Comparison of ENCODE assay signal across 28 cellular contexts in genomic region chr4:162793571-162793970, GRCh38.
"Had no signal": no experiment of that assay in that cellular context is flagged by ENCODE, and none has a peak within 500 bp of the region (broad histone marks: within the 10 kb centered on the region; RNA-seq: fewer than 3 reads in every experiment).

No MANE protein-coding gene starts in this region.

- DNase-seq: activated CD4-positive, alpha-beta memory T cell treated with anti-CD3 and anti-CD28 coated beads, Interleukin-2, amount 10 ng/mL, durations not matched to agents 7 days and 5 days; activated CD4-positive, alpha-beta T cell treated with anti-CD3 and anti-CD28 coated beads, Interleukin-2, amount 10 ng/mL, durations not matched to agents 24 days and 14 days; activated CD4-positive, CD25-positive, alpha-beta regulatory T cell treated with anti-CD3 and anti-CD28 coated beads, Interleukin-2, amount 50 U/mL, for 72 hours; activated CD8-positive, alpha-beta memory T cell treated with anti-CD3 and anti-CD28 coated beads, Interleukin-2, amount 50 U/mL, for 48 hours; activated gamma-delta T cell; activated naive CD4-positive, alpha-beta T cell treated with anti-CD3 and anti-CD28 coated beads, Interleukin-2, amount 10 ng/mL, durations not matched to agents 7 days and 5 days; activated naive CD8-positive, alpha-beta T cell treated with anti-CD3 and anti-CD28 coated beads, Interleukin-2, amount 10 ng/mL, durations not matched to agents 7 days and 5 days; activated T-cell treated with anti-CD3 and anti-CD28 coated beads, Interleukin-2, amount 50 U/mL, for 24 hours; amygdala; central memory CD4-positive, alpha-beta T cell; effector CD8-positive, alpha-beta T cell; esophagus squamous epithelium; head of caudate nucleus; hippocampal formation; kidney; left colon; naive thymus-derived CD4-positive, alpha-beta T cell; nucleus accumbens; psoas muscle; right cardiac atrium; spleen; stimulated activated CD4-positive, alpha-beta T cell treated with anti-CD3 and anti-CD28 coated beads, Interleukin-4, amount 100 ng/mL, for 1 hour; T-helper 2 cell; uterus had no signal

- H3K36me3 ChIP-seq: esophagus squamous epithelium, gastroesophageal sphincter, spleen, thoracic aorta, uterus had no signal

- H3K27me3 ChIP-seq: esophagus squamous epithelium, gastroesophageal sphincter, spleen, uterus had no signal

- H3K4me3 ChIP-seq: esophagus squamous epithelium, gastroesophageal sphincter, psoas muscle, spleen, thoracic aorta, uterus had no signal

- H3K27ac ChIP-seq: epithelial cell of prostate, esophagus squamous epithelium, gastroesophageal sphincter, parathyroid adenoma, psoas muscle, spleen, thoracic aorta, uterus had no signal
